In the genomic region with DNA sequence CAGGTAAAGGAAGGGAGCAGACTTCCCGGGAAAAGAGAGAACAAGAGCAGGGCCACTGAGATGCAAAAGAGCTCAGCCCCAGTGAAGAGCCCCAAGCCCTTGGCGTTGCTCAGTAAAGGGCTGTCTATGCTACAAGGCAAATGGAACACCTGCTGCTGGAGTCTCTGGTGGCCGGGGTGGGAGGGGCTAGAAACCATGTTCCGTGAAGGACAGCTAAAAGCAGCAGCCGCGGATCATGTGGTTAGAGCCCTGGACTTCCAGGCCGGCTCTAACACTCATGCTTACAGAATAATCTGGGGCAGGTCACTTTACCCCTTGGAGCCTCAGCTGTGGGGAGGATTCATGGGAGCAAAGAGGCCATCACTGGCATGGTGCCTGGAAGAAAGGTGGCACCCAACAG, we compare ENCODE assay signal across 8 cellular contexts. TPM values are rescaled to one million over a fixed set of nuclear protein-coding genes. Genes with fewer than 3 reads are reported as not detected.
A peak's percentile ranks its signal among the peaks of the same experiment; 100 is the strongest.
DNase-seq lines count a peak whose midpoint lies in the region; ATAC-seq and TF ChIP-seq lines count a peak whose summit lies in the region.

No MANE protein-coding gene starts in this region.

- TF ChIP-seq CTCF in AG04450 (IDR thresholded peaks at IDR 0.05; ENCODE audit: low read depth, low read length), result no peak

- ATAC-seq in GM19043 (IDR thresholded peaks at IDR 0.05; ENCODE audit: low read depth, unreplicated experiment) (peak; percentile 64), HG03460 (IDR thresholded peaks at IDR 0.05; ENCODE audit: unreplicated experiment) (peak; percentile 54), sciatic nerve (no peak)

- H3K4me3 ChIP-seq in AG04450 (ENCODE audit: low read depth, low read length), result no peak overlapping the region

- peak overlapping the region; percentile 94 for H3K27ac ChIP-seq in AG04450 (ENCODE audit: low read depth, low read length)

- H3K27me3 ChIP-seq in AG04450 (ENCODE audit: control insufficient read depth, insufficient read depth, low read length), result no peaks in the 10 kb centered on the region

- H3K9me3 ChIP-seq in AG04450 (ENCODE audit: control insufficient read depth, insufficient read depth, low read length), result no peaks in the 10 kb centered on the region; the same call in 1 of the 2 replicates

- intact Hi-C loops in sciatic nerve (cut with DNase I), result no loop called here

- no peak for DNase-seq in AG04450 (ENCODE audit: low read depth, low spot score)
- DNase-seq in SHP77 treated with DMSO at 0.1 percent for 48 hours (lab: John Stamatoyannopoulos, UW), result peak; percentile 10
- DNase-seq in renal cortical epithelial cell (ENCODE audit: low read depth), result peak; percentile 51
- no peak for DNase-seq in sciatic nerve (ENCODE audit: low spot score)
- DNase-seq in NCI-H748 treated with DMSO at 0.1 percent for 48 hours (lab: John Stamatoyannopoulos, UW), result no peak
- DNase-seq in midbrain (lab: John Stamatoyannopoulos, UW), result no peak

- CTCF ChIA-PET in AG04450 (lab: Charles Lee), result interaction anchor here (0.9 to 2.0 kb wide), 8 partner anchors 10 to 165 kb away, joined by 3 to 11 read pairs (median 4); a partner anchor contains a TSS

- POLR2A ChIA-PET in AG04450 (lab: Yijun Ruan, JAX), result interaction anchor here (0.6 to 1.3 kb wide), 2 partner anchors 9 to 306 kb away, joined by 5 read pairs; no protein-coding TSS in a partner anchor

RNA-seq across cellular contexts. Expression of a gene that starts 17.8 kb away (rescaled TPM):
- polyA plus RNA-seq in AG04450 (2011; rRNA removed), result 1.9 and 2.6 TPM in 2 replicates
- polyA minus RNA-seq in AG04450 (2011; rRNA and poly(A)+ RNA removed), result 1.2 and 2.6 TPM in 2 replicates
- total RNA-seq in renal cortical epithelial cell (0.25 TPM in 1 of 2 replicates, not detected in the other), sciatic nerve (5.6 TPM)

RNA-seq across cellular contexts. Expression of a gene that starts 38.4 kb away (rescaled TPM):
- polyA plus RNA-seq in AG04450 (2011; rRNA removed), result 5.5 and 9.0 TPM in 2 replicates
- 16.7 and 26.3 TPM in 2 replicates for polyA minus RNA-seq in AG04450 (2011; rRNA and poly(A)+ RNA removed)
- total RNA-seq in renal cortical epithelial cell (9.6 and 20.5 TPM in 2 replicates), sciatic nerve (13.2 TPM)

RNA-seq across cellular contexts. Expression of a gene that starts 44.4 kb away (rescaled TPM):
- polyA plus RNA-seq in AG04450 (2011; rRNA removed), result 0.04 and 0.05 TPM in 2 replicates
- 0.23 TPM in 1 of 2 replicates, not detected in the other for polyA minus RNA-seq in AG04450 (2011; rRNA and poly(A)+ RNA removed)
- 1.2 and 27.0 TPM in 2 replicates for total RNA-seq in renal cortical epithelial cell
- total RNA-seq in sciatic nerve, result 9.2 TPM

Comparison
In these comparisons a context has a peak if more than half of its experiments do, and no peak if none do; other contexts are left out.
1. DNase-seq: peak in SHP77 treated with DMSO at 0.1 percent for 48 hours (single experiment) and renal cortical epithelial cell (single experiment); none in AG04450 (single experiment), sciatic nerve (single experiment), NCI-H748 treated with DMSO at 0.1 percent for 48 hours (single experiment) and midbrain (single experiment).